Comparison of ENCODE assay signal across 8 cellular contexts in genomic region chr21:36260030-36260787, GRCh38. TPM values are rescaled to one million over a fixed set of nuclear protein-coding genes. Genes with fewer than 3 reads are reported as not detected.
DNase-seq lines count a peak whose midpoint lies in the region; ATAC-seq and TF ChIP-seq lines count a peak whose summit lies in the region.

No MANE protein-coding gene starts in this region.

- H3K9me3 Mint-ChIP-seq in activated CD8-positive, alpha-beta T cell treated with anti-CD3 and anti-CD28 coated beads, Interleukin-2, amount 10 ng/mL, durations not matched to agents 7 days and 5 days (ENCODE audit: insufficient read depth), result no peaks in the 10 kb centered on the region
- H3K9me3 Mint-ChIP-seq in naive thymus-derived CD4-positive, alpha-beta T cell, result no peaks in the 10 kb centered on the region

- H3K4me3 ChIP-seq in esophagus muscularis mucosa (peak overlapping the region; percentile 42 to 62 (median 58)), upper lobe of left lung (peak overlapping the region; percentile 7 to 57 (median 49))
- peak overlapping the region; percentile 57 for H3K4me3 ChIP-seq in naive thymus-derived CD4-positive, alpha-beta T cell (ENCODE audit: low read length)

- TF ChIP-seq POLR2A in esophagus muscularis mucosa (IDR thresholded peaks at IDR 0.05; ENCODE audit: low read depth), result no peak
- TF ChIP-seq POLR2A in upper lobe of left lung (IDR thresholded peaks at IDR 0.05), result no peak

- H3K4me1 Mint-ChIP-seq in activated CD8-positive, alpha-beta T cell treated with anti-CD3 and anti-CD28 coated beads, Interleukin-2, amount 10 ng/mL, durations not matched to agents 7 days and 5 days (ENCODE audit: low read depth), result peaks cover 15% of the 10 kb centered on the region
- H3K4me1 Mint-ChIP-seq in naive thymus-derived CD4-positive, alpha-beta T cell, result peaks cover 9 to 24% (median 18%) of the 10 kb centered on the region in 7 donors

- no peaks in the 10 kb centered on the region for H3K27me3 Mint-ChIP-seq in activated CD8-positive, alpha-beta T cell treated with anti-CD3 and anti-CD28 coated beads, Interleukin-2, amount 10 ng/mL, durations not matched to agents 7 days and 5 days (ENCODE audit: low read depth)
- H3K27me3 Mint-ChIP-seq in naive thymus-derived CD4-positive, alpha-beta T cell, result no peaks in the 10 kb centered on the region

- H3K27ac ChIP-seq in esophagus muscularis mucosa (replicated peaks in 1 of 4) (peak overlapping the region; percentile 72 to 77 (median 74)), upper lobe of left lung (peak overlapping the region; percentile 76 to 85 (median 79))
- H3K27ac ChIP-seq in naive thymus-derived CD4-positive, alpha-beta T cell (ENCODE audit: low read depth, low read length), result peak overlapping the region; percentile 76

- 41% methylated on average over 10 of the region's 10 CpGs for WGBS in esophagus muscularis mucosa
- WGBS in upper lobe of left lung, 2 donors, result 42 to 43% methylated on average over 10 of the region's 10 CpGs

- H3K4me1 ChIP-seq in esophagus muscularis mucosa (peaks cover 4 to 11% (median 8%) of the 10 kb centered on the region in 4 donors), upper lobe of left lung (peaks cover 0 to 13% (median 4%) of the 10 kb centered on the region in 4 donors)
- H3K4me1 ChIP-seq in naive thymus-derived CD4-positive, alpha-beta T cell (ENCODE audit: control insufficient read depth in 2 of 2, insufficient read depth in 2 of 2, low read length in 2 of 2), result peaks cover 0 to 6% of the 10 kb centered on the region in 2 donors

- peak; percentile 71 to 82 (median 72) for TF ChIP-seq CTCF in esophagus muscularis mucosa (IDR thresholded peaks at IDR 0.05)
- peak; percentile 64 to 84 (median 78) for TF ChIP-seq CTCF in upper lobe of left lung (IDR thresholded peaks at IDR 0.05)

- H3K4me3 Mint-ChIP-seq in activated CD8-positive, alpha-beta T cell treated with anti-CD3 and anti-CD28 coated beads, Interleukin-2, amount 10 ng/mL, durations not matched to agents 7 days and 5 days, result peak overlapping the region; percentile 73
- peak overlapping the region; percentile 81 to 91 (median 86) for H3K4me3 Mint-ChIP-seq in naive thymus-derived CD4-positive, alpha-beta T cell

- TF ChIP-seq EP300 in esophagus muscularis mucosa (IDR thresholded peaks at IDR 0.05) (no peak), upper lobe of left lung (IDR thresholded peaks at IDR 0.05) (no peak)

- CTCF ChIA-PET in activated CD8-positive, alpha-beta T cell treated with anti-CD3 and anti-CD28 coated beads, Interleukin-2, amount 10 ng/mL, durations not matched to agents 7 days and 5 days (lab: Charles Lee), result interaction anchor here (1.0 to 3.5 kb wide), 9 partner anchors 11 to 110 kb away, joined by 3 to 27 read pairs (median 4); partner anchors contain the start of gene MORC3
- CTCF ChIA-PET in naive thymus-derived CD4-positive, alpha-beta T cell (lab: Charles Lee), result interaction anchor here (0.6 to 1.5 kb wide), 8 partner anchors 12 to 119 kb away, joined by 3 to 5 read pairs (median 3); partner anchors contain the start of gene MORC3

- H3K27ac Mint-ChIP-seq in activated CD8-positive, alpha-beta T cell treated with anti-CD3 and anti-CD28 coated beads, Interleukin-2, amount 10 ng/mL, durations not matched to agents 7 days and 5 days, result peak overlapping the region; percentile 91
- peak overlapping the region; percentile 89 to 97 (median 93) for H3K27ac Mint-ChIP-seq in naive thymus-derived CD4-positive, alpha-beta T cell

- H3K9me3 ChIP-seq in esophagus muscularis mucosa (no peaks in the 10 kb centered on the region), upper lobe of left lung (no peaks in the 10 kb centered on the region)
- no peaks in the 10 kb centered on the region for H3K9me3 ChIP-seq in naive thymus-derived CD4-positive, alpha-beta T cell (ENCODE audit: control insufficient read depth in 2 of 3, low read length in 3 of 3)

- H3K36me3 ChIP-seq in esophagus muscularis mucosa (peaks cover 0 to 51% (median 26%) of the 10 kb centered on the region in 4 donors), upper lobe of left lung (peaks cover 0 to 23% (median 12%) of the 10 kb centered on the region in 4 donors)
- peaks cover 0 to 9% (median 0%) of the 10 kb centered on the region in 3 experiments for H3K36me3 ChIP-seq in naive thymus-derived CD4-positive, alpha-beta T cell (ENCODE audit: control insufficient read depth in 2 of 3, insufficient read depth in 3 of 3, low read length in 3 of 3)

- peaks cover 37% of the 10 kb centered on the region for H3K36me3 Mint-ChIP-seq in activated CD8-positive, alpha-beta T cell treated with anti-CD3 and anti-CD28 coated beads, Interleukin-2, amount 10 ng/mL, durations not matched to agents 7 days and 5 days (ENCODE audit: low read depth)
- H3K36me3 Mint-ChIP-seq in naive thymus-derived CD4-positive, alpha-beta T cell, result peaks cover 6 to 34% (median 13%) of the 10 kb centered on the region in 5 donors

- DNase-seq in DMS 273 (lab: John Stamatoyannopoulos, UW; ENCODE audit: unreplicated experiment), result peak; percentile 85
- peak; percentile 72 for DNase-seq in HCEC 1CT
- DNase-seq in NCI-H748 (lab: John Stamatoyannopoulos, UW; ENCODE audit: unreplicated experiment), result peak; percentile 27
- peak; percentile 72 for DNase-seq in activated CD8-positive, alpha-beta T cell treated with anti-CD3 and anti-CD28 coated beads, Interleukin-2, amount 10 ng/mL, durations not matched to agents 7 days and 5 days
- no peak for DNase-seq in esophagus muscularis mucosa (ENCODE audit: extremely low spot score)
- DNase-seq in naive thymus-derived CD4-positive, alpha-beta T cell, result peak in 7 of 9 donors; percentile 54 to 76 (median 68)
- DNase-seq in upper lobe of left lung, result no peak

- POLR2A ChIA-PET in activated CD8-positive, alpha-beta T cell treated with anti-CD3 and anti-CD28 coated beads, Interleukin-2, amount 10 ng/mL, durations not matched to agents 7 days and 5 days (lab: Charles Lee), result interaction anchor here (0.6 to 1.2 kb wide), 5 partner anchors 38 to 106 kb away, joined by 3 to 5 read pairs (median 4); partner anchors contain the start of gene MORC3
- POLR2A ChIA-PET in naive thymus-derived CD4-positive, alpha-beta T cell (lab: Charles Lee), result interaction anchor here (1.0 to 3.2 kb wide), 3 partner anchors 29 to 60 kb away, joined by 4 to 20 read pairs (median 18); partner anchors contain the start of gene MORC3

- ATAC-seq in activated CD8-positive, alpha-beta T cell treated with anti-CD3 and anti-CD28 coated beads, Interleukin-2, amount 10 ng/mL, durations not matched to agents 7 days and 5 days, result peak; percentile 87
- ATAC-seq in naive thymus-derived CD4-positive, alpha-beta T cell, result peak; percentile 88
- ATAC-seq in upper lobe of left lung (ENCODE audit: low FRiP score in 2 of 2) (peak; percentile 79 to 89), HG03045 (IDR thresholded peaks at IDR 0.05; ENCODE audit: unreplicated experiment) (no peak)

- no peaks in the 10 kb centered on the region for H3K27me3 ChIP-seq in esophagus muscularis mucosa
- H3K27me3 ChIP-seq in naive thymus-derived CD4-positive, alpha-beta T cell (ENCODE audit: control insufficient read depth in 2 of 2, insufficient read depth in 2 of 2, low read length in 2 of 2), result no peaks in the 10 kb centered on the region
- no peaks in the 10 kb centered on the region for H3K27me3 ChIP-seq in upper lobe of left lung

- intact Hi-C loops in esophagus muscularis mucosa (cut with DNase I), result loop anchor here (5.0 kb wide), 1 partner anchor 57 kb away; no protein-coding TSS in a partner anchor
- intact Hi-C loops in naive thymus-derived CD4-positive, alpha-beta T cell (cut with micrococcal nuclease), result loop anchor here (1.0 to 2.0 kb wide), 7 partner anchors 28 to 104 kb away; partner anchors contain the start of genes DOP1B (in 1 of the 2) and MORC3 (in 1 of the 2)

RNA-seq across cellular contexts. Expression of gene MORC3, which starts 59.8 kb away (rescaled TPM):
- total RNA-seq in activated CD8-positive, alpha-beta T cell treated with anti-CD3 and anti-CD28 coated beads, Interleukin-2, amount 10 ng/mL, durations not matched to agents 7 days and 5 days, result 10 to 100 TPM; 31.6 to 35.2 TPM
- total RNA-seq in esophagus muscularis mucosa (10 to 100 TPM; 32.0 to 41.9 (median 39.2) TPM), upper lobe of left lung (10 to 100 TPM; 26.0 to 62.7 (median 31.5) TPM)
- 100 to 1,000 TPM in 2 of 5 experiments, 10 to 100 TPM in 3; 48.2 to 123 (median 62.0) TPM for total RNA-seq in naive thymus-derived CD4-positive, alpha-beta T cell
- 10 to 100 TPM; 29.3 to 54.9 TPM for polyA plus RNA-seq in naive thymus-derived CD4-positive, alpha-beta T cell

Comparison
In these comparisons a context has a peak if more than half of its experiments do, and no peak if none do; other contexts are left out.
1. DNase-seq: peak in DMS 273 (single experiment), HCEC 1CT (single experiment), NCI-H748 (single experiment), activated CD8-positive, alpha-beta T cell treated with anti-CD3 and anti-CD28 coated beads, Interleukin-2, amount 10 ng/mL, durations not matched to agents 7 days and 5 days (single experiment) and naive thymus-derived CD4-positive, alpha-beta T cell (7 of 9); none in esophagus muscularis mucosa (single experiment) and upper lobe of left lung (0 of 2).
2. Peak in every context shown above with its lines, with median percentiles within 50 percentile points of each other: H3K27ac ChIP-seq and H3K4me3 ChIP-seq.